15 cellular contexts compared by ENCODE assay signal in genomic region chr20:31747640-31748039, GRCh38. TPM values are rescaled to one million over a fixed set of nuclear protein-coding genes. Genes with fewer than 3 reads are reported as not detected.
DNase-seq lines count a peak whose midpoint lies in the region; ATAC-seq, FAIRE-seq and TF ChIP-seq lines count a peak whose summit lies in the region.
"Had no signal": no experiment of that assay in that cellular context is flagged by ENCODE, and none has a peak within 500 bp of the region (broad histone marks: within the 10 kb centered on the region; RNA-seq: fewer than 3 reads in every experiment).

No MANE protein-coding gene starts in this region.

- H3K79me2 ChIP-seq in mammary epithelial cell (ENCODE audit: insufficient read depth, low read length) = peaks cover 95% of the 10 kb centered on the region
- H3K79me2 ChIP-seq in keratinocyte (ENCODE audit: control insufficient read depth, insufficient read depth, low read length) = peaks cover 87% of the 10 kb centered on the region

- H3K27ac Mint-ChIP-seq in MCF 10A (ENCODE audit: low read depth, unreplicated experiment) = peak overlapping the region; percentile 70
- H3K27ac Mint-ChIP-seq: activated naive CD4-positive, alpha-beta T cell treated with anti-CD3 and anti-CD28 coated beads, Interleukin-2, amount 50 U/mL, for 72 hours had no signal

- BruUV-seq in MCF 10A (replicated peaks; lab: Mats Ljungman, UMichigan) (no TSS peak), mammary epithelial cell (replicated peaks; lab: Mats Ljungman, UMichigan) (no TSS peak)

- H4K20me1 ChIP-seq in mammary epithelial cell (ENCODE audit: insufficient read depth, low read length) (no peaks in the 10 kb centered on the region), keratinocyte (ENCODE audit: control insufficient read depth, extremely low read depth, insufficient read depth, low read length) (no peaks in the 10 kb centered on the region)

- H3K4me2 ChIP-seq in mammary epithelial cell (ENCODE audit: insufficient read depth, low read depth, low read length) = no peak overlapping the region
- peak overlapping the region; percentile 28 for H3K4me2 ChIP-seq in keratinocyte (ENCODE audit: control insufficient read depth, extremely low read depth, insufficient read depth, low read depth, low read length)
- H3K4me2 ChIP-seq: hepatocyte, smooth muscle cell had no signal

- no peak for TF ChIP-seq POLR2A in testis (IDR thresholded peaks at IDR 0.05)

- H3K9ac ChIP-seq in mammary epithelial cell (ENCODE audit: insufficient read depth, low read length) (no peak overlapping the region), keratinocyte (ENCODE audit: control insufficient read depth, extremely low read depth, insufficient read depth, low read length) (no peak overlapping the region), skeletal muscle tissue (ENCODE audit: low read depth in 1 of 3, low read length in 3 of 3) (peak overlapping the region in 1 of 3 donors; percentile 63)

- H3K4me3 Mint-ChIP-seq in MCF 10A (ENCODE audit: unreplicated experiment) = no peak overlapping the region

- no peak overlapping the region for H3K27ac ChIP-seq in mammary epithelial cell (ENCODE audit: insufficient read depth, low read depth, low read length)
- H3K27ac ChIP-seq in keratinocyte (ENCODE audit: control insufficient read depth, insufficient read depth, low read length) = no peak overlapping the region
- H3K27ac ChIP-seq in skeletal muscle tissue (ENCODE audit: low read depth, low read length) = peak overlapping the region; percentile 61
- H3K27ac ChIP-seq in testis = no peak overlapping the region
- H3K27ac ChIP-seq: epithelial cell of prostate, hepatocyte, WERI-Rb-1 had no signal

- no peak for FAIRE-seq in keratinocyte (lab: Jason Lieb, UNC)

- H3K9me1 ChIP-seq in keratinocyte (ENCODE audit: control insufficient read depth, extremely low read depth, insufficient read depth, low read length) = no peaks in the 10 kb centered on the region

- H3K4me1 ChIP-seq in mammary epithelial cell (ENCODE audit: insufficient read depth, low read length) (no peaks in the 10 kb centered on the region), keratinocyte (ENCODE audit: control insufficient read depth, extremely low read depth, insufficient read depth, low read length) (peaks cover 6% of the 10 kb centered on the region), skeletal muscle tissue (ENCODE audit: control insufficient read depth in 3 of 3, insufficient read depth in 3 of 3, low read length in 3 of 3) (peaks cover 12 to 31% (median 29%) of the 10 kb centered on the region in 3 donors), testis (no peaks in the 10 kb centered on the region)

- no peak for TF ChIP-seq CTCF in MCF 10A (IDR thresholded peaks at IDR 0.05; ENCODE audit: unreplicated experiment)
- TF ChIP-seq CTCF in mammary epithelial cell (conservative IDR thresholded peaks at IDR 0.05 in 1 of 2, IDR thresholded peaks at IDR 0.05 in 1 of 2; ENCODE audit: extremely low read depth in 1 of 2, insufficient read depth in 1 of 2, low read depth in 1 of 2, low read length in 2 of 2) = no peak
- no peak for TF ChIP-seq CTCF in keratinocyte (optimal IDR thresholded peaks at IDR 0.05 in 1 of 3, IDR thresholded peaks at IDR 0.05 in 1 of 3, conservative IDR thresholded peaks at IDR 0.05 in 1 of 3; ENCODE audit: extremely low read depth in 1 of 3, insufficient read depth in 2 of 3, low read length in 3 of 3)
- TF ChIP-seq CTCF in testis (IDR thresholded peaks at IDR 0.05) = no peak

- CTCF ChIA-PET in MCF 10A (lab: Yijun Ruan, JAX) (interaction anchor here (0.5 to 2.0 kb wide), 9 partner anchors 8 to 610 kb away, joined by 3 to 9 read pairs (median 4); partner anchors contain the start of genes ASXL1 and BCL2L1), mammary epithelial cell (lab: Charles Lee; ENCODE audit: low non-redundant PET) (no interaction called here)

- POLR2A ChIA-PET in MCF 10A (lab: Yijun Ruan, JAX) = interaction anchor here (0.6 to 6.3 kb wide), 9 partner anchors 8 to 201 kb away, joined by 3 to 81 read pairs (median 3); partner anchors contain the start of genes ID1 and TPX2

- ATAC-seq in SK-N-SH treated with all-trans-retinoic acid at 6 μM for 48 hours = 0 out of 3 replicates have a peak, but pooled peaks have one; percentile 20
- ATAC-seq: activated naive CD4-positive, alpha-beta T cell treated with anti-CD3 and anti-CD28 coated beads, Interleukin-2, amount 50 U/mL, for 72 hours had no signal

- H2AFZ ChIP-seq in mammary epithelial cell (ENCODE audit: low read depth, low read length) (no peak overlapping the region), keratinocyte (ENCODE audit: control insufficient read depth, low read length) (no peak overlapping the region)
- H2AFZ ChIP-seq: hepatocyte had no signal

- H3K4me3 ChIP-seq in mammary epithelial cell (replicated peaks in 1 of 3; ENCODE audit: insufficient read depth in 1 of 3, low read depth in 2 of 3, low read length in 3 of 3) (no peak overlapping the region), keratinocyte (ENCODE audit: control insufficient read depth in 2 of 3, extremely low read depth in 1 of 3, insufficient read depth in 2 of 3, low read depth in 1 of 3, low read length in 3 of 3) (no peak overlapping the region), skeletal muscle tissue (ENCODE audit: low read length in 3 of 3) (no peak overlapping the region), testis (no peak overlapping the region)
- H3K4me3 ChIP-seq: hepatocyte, smooth muscle cell had no signal

- H3K36me3 ChIP-seq in mammary epithelial cell (ENCODE audit: insufficient read depth, low read length) = peaks cover 6% of the 10 kb centered on the region
- H3K36me3 ChIP-seq in keratinocyte (ENCODE audit: control insufficient read depth in 2 of 2, extremely low read depth in 1 of 2, insufficient read depth in 2 of 2, low read length in 2 of 2) = peaks cover 0 to 14% of the 10 kb centered on the region in 2 experiments
- H3K36me3 ChIP-seq in skeletal muscle tissue (ENCODE audit: control insufficient read depth in 3 of 3, insufficient read depth in 3 of 3, low read length in 3 of 3) = no peaks in the 10 kb centered on the region
- H3K36me3 ChIP-seq in testis (ENCODE audit: low read depth, missing control alignments) = no peaks in the 10 kb centered on the region

- in situ Hi-C loops in mammary epithelial cell (cut with MboI; ENCODE audit: low sequenced_read_pairs in 2 of 2) = no loop called here

- intact Hi-C loops in MCF 10A (cut with micrococcal nuclease) = no loop called here
- intact Hi-C loops in mammary epithelial cell (cut with micrococcal nuclease) = no loop called here
- intact Hi-C loops in testis (cut with DNase I; ENCODE audit: low total_unique reads) = no loop called here

- H3K36me3 Mint-ChIP-seq in MCF 10A (ENCODE audit: insufficient read depth, unreplicated experiment) = peaks cover 12% of the 10 kb centered on the region

- no peak for DNase-seq in MCF 10A (ENCODE audit: unreplicated experiment)
- no peak for DNase-seq in mammary epithelial cell
- DNase-seq in keratinocyte (ENCODE audit: low read depth, low spot score) = no peak
- DNase-seq in HuH-7.5 (ENCODE audit: low spot score) = no peak
- no peak for DNase-seq in testis
- DNase-seq in activated CD4-positive, alpha-beta T cell treated with anti-CD3 and anti-CD28 coated beads for 4 hours = no peak
- DNase-seq: activated CD8-positive, alpha-beta memory T cell treated with anti-CD3 and anti-CD28 coated beads, Interleukin-2, amount 50 U/mL, for 48 hours; cerebellar nuclear complex; WERI-Rb-1 had no signal

- 54% methylated on average over 5 of the region's 5 CpGs for WGBS in mammary epithelial cell (ENCODE audit: low coverage, missing lambda C conversion rate)
- WGBS in testis, 2 donors = 54 to 57% methylated on average over 5 of the region's 5 CpGs

- no peaks in the 10 kb centered on the region for H3K27me3 ChIP-seq in mammary epithelial cell (ENCODE audit: insufficient read depth, low read length)
- no peaks in the 10 kb centered on the region for H3K27me3 ChIP-seq in keratinocyte (ENCODE audit: control insufficient read depth, extremely low read depth, insufficient read depth, low read length)
- H3K27me3 ChIP-seq in skeletal muscle tissue (ENCODE audit: control insufficient read depth in 3 of 3, insufficient read depth in 3 of 3, low read length in 3 of 3) = no peaks in the 10 kb centered on the region
- no peaks in the 10 kb centered on the region for H3K27me3 ChIP-seq in testis
- H3K27me3 ChIP-seq: hepatocyte had no signal

- peaks cover 14% of the 10 kb centered on the region for H3K4me1 Mint-ChIP-seq in MCF 10A (ENCODE audit: insufficient read depth, unreplicated experiment)

- H3K9me3 Mint-ChIP-seq in MCF 10A (ENCODE audit: unreplicated experiment) = no peaks in the 10 kb centered on the region
- H3K9me3 Mint-ChIP-seq: activated naive CD4-positive, alpha-beta T cell treated with anti-CD3 and anti-CD28 coated beads, Interleukin-2, amount 50 U/mL, for 72 hours had no signal

- dilution Hi-C loops in mammary epithelial cell (cut with HindIII; ENCODE audit: low sequenced_read_pairs) = no loop called here
- dilution Hi-C loops in keratinocyte (cut with MboI; ENCODE audit: extremely low pct_ligation_motif_present, low sequenced_read_pairs) = no loop called here

- H3K9me3 ChIP-seq in mammary epithelial cell (replicated peaks; ENCODE audit: insufficient read depth, low read length) (no peaks in the 10 kb centered on the region), keratinocyte (ENCODE audit: control insufficient read depth, low read depth, low read length) (no peaks in the 10 kb centered on the region), skeletal muscle tissue (ENCODE audit: control insufficient read depth in 3 of 3, low read length in 3 of 3) (no peaks in the 10 kb centered on the region), testis (no peaks in the 10 kb centered on the region)

- no peaks in the 10 kb centered on the region for H3K27me3 Mint-ChIP-seq in MCF 10A (ENCODE audit: insufficient read depth, unreplicated experiment)

RNA-seq across cellular contexts. Expression of gene TPX2, which starts 8.6 kb away (rescaled TPM):
- 45.3 and 79.6 TPM in 2 replicates for total RNA-seq in MCF 10A (2022)
- 10 to 100 TPM in 1 of 2 donors, 1 to 10 TPM in 1; 9.5 to 74.3 TPM for total RNA-seq in mammary epithelial cell
- 51.2 TPM for polyA plus RNA-seq in mammary epithelial cell
- polyA minus RNA-seq in mammary epithelial cell = 108 TPM
- 7.1 to 32.5 TPM (median 31.5 TPM) in 3 replicates for polyA plus RNA-seq in keratinocyte
- 1.6 TPM for polyA plus RNA-seq in keratinocyte (2011; ENCODE audit: low read depth)
- polyA plus RNA-seq in keratinocyte (2011; cell fraction: cytosol; rRNA removed) = 10.2 and 15.7 TPM in 2 replicates
- 12.1 and 13.8 TPM in 2 replicates for polyA plus RNA-seq in keratinocyte (2011; cell fraction: nucleus; rRNA removed)
- 1.7 and 36.0 TPM in 2 replicates for polyA plus RNA-seq in keratinocyte (2012; ENCODE audit: low replicate concordance)
- polyA minus RNA-seq in keratinocyte = 6.0 to 27.2 TPM (median 17.3 TPM) in 3 replicates
- polyA minus RNA-seq in keratinocyte (2011; cell fraction: cytosol; rRNA and poly(A)+ RNA removed) = 8.2 TPM
- 5.5 and 10.5 TPM in 2 replicates for polyA minus RNA-seq in keratinocyte (2011; cell fraction: nucleus; rRNA and poly(A)+ RNA removed)
- total RNA-seq in skeletal muscle tissue = 8.4 TPM
- 10 to 100 TPM; 39.7 to 52.5 TPM for total RNA-seq in testis
- 74.6 TPM for polyA plus RNA-seq in testis (ENCODE audit: insufficient read depth, low read depth, low replicate concordance)

RNA-seq across cellular contexts. Expression of gene BCL2L1, which starts 25.0 kb away (rescaled TPM):
- 139 and 156 TPM in 2 replicates for total RNA-seq in MCF 10A (2022)
- 100 to 1,000 TPM; 196 to 212 TPM for total RNA-seq in mammary epithelial cell
- 132 TPM for polyA plus RNA-seq in mammary epithelial cell
- polyA minus RNA-seq in mammary epithelial cell = 137 TPM
- 90.0 to 142 TPM (median 109 TPM) in 3 replicates for polyA plus RNA-seq in keratinocyte
- polyA plus RNA-seq in keratinocyte (2011; ENCODE audit: low read depth) = 197 TPM
- 118 and 127 TPM in 2 replicates for polyA plus RNA-seq in keratinocyte (2011; cell fraction: cytosol; rRNA removed)
- 135 and 145 TPM in 2 replicates for polyA plus RNA-seq in keratinocyte (2011; cell fraction: nucleus; rRNA removed)
- 123 and 151 TPM in 2 replicates for polyA plus RNA-seq in keratinocyte (2012; ENCODE audit: low replicate concordance)
- 66.2 to 107 TPM (median 79.9 TPM) in 3 replicates for polyA minus RNA-seq in keratinocyte
- 90.0 TPM for polyA minus RNA-seq in keratinocyte (2011; cell fraction: cytosol; rRNA and poly(A)+ RNA removed)
- polyA minus RNA-seq in keratinocyte (2011; cell fraction: nucleus; rRNA and poly(A)+ RNA removed) = 68.3 and 89.0 TPM in 2 replicates
- 44.9 TPM for total RNA-seq in skeletal muscle tissue
- total RNA-seq in testis = 10 to 100 TPM; 83.0 to 84.7 TPM
- 122 TPM for polyA plus RNA-seq in testis (ENCODE audit: insufficient read depth, low read depth, low replicate concordance)
